ENCODE assay signal across 8 cellular contexts in the genomic region with DNA sequence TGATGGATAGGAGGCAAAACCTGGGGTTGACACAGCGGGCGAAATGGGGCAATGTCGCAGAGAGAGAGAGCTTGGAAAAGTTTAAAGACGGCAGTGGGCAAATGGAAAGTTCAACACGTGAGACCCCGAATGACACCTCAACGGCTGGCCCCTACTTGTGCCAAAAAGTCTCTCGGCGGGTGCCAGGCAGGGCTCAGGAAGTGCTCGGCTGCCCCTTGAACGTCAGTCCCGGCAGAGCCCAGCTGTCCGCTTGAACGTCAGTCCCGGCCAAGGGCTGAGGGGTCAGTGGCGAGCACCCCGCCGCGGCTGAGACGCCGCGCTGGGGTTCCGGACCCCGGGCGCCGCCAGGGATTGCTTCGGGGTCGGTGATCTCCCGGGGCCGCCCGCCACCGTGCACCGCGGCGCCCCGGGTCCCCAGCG. TPM values are rescaled to one million over a fixed set of nuclear protein-coding genes. Genes with fewer than 3 reads are reported as not detected.
DNase-seq lines count a peak whose midpoint lies in the region; ATAC-seq, FAIRE-seq and TF ChIP-seq lines count a peak whose summit lies in the region.

No MANE protein-coding gene starts in this region.

- intact Hi-C loops in mucosa of descending colon (cut with DNase I, micrococcal nuclease), result no loop called here

- H3K36me3 Mint-ChIP-seq in T-helper 2 cell treated with Interferon-gamma antibody and Interleukin-4, amounts not matched to agents 5 μg/mL and 100 μg/mL, for 36 hours (ENCODE audit: low read depth), result peaks cover 21% of the 10 kb centered on the region

- no peaks in the 10 kb centered on the region for H3K9me3 Mint-ChIP-seq in T-helper 2 cell treated with Interferon-gamma antibody and Interleukin-4, amounts not matched to agents 5 μg/mL and 100 μg/mL, for 36 hours

- H3K4me3 ChIP-seq in mucosa of descending colon, result peak overlapping the region; percentile 77

- no peak for TF ChIP-seq CTCF in mucosa of descending colon (IDR thresholded peaks at IDR 0.05)

- H3K27me3 Mint-ChIP-seq in T-helper 2 cell treated with Interferon-gamma antibody and Interleukin-4, amounts not matched to agents 5 μg/mL and 100 μg/mL, for 36 hours (ENCODE audit: low read depth), result no peaks in the 10 kb centered on the region

- H3K4me3 Mint-ChIP-seq in T-helper 2 cell treated with Interferon-gamma antibody and Interleukin-4, amounts not matched to agents 5 μg/mL and 100 μg/mL, for 36 hours, result peak overlapping the region; percentile 92

- peak; percentile 45 for ATAC-seq in GM18867 (IDR thresholded peaks at IDR 0.05; ENCODE audit: unreplicated experiment)
- ATAC-seq in HG03103 (IDR thresholded peaks at IDR 0.05; ENCODE audit: low read depth, unreplicated experiment), result peak; percentile 32
- peak; percentile 54 for ATAC-seq in mucosa of descending colon

- H3K36me3 ChIP-seq in mucosa of descending colon (ENCODE audit: low read depth), result no peaks in the 10 kb centered on the region

- H3K27ac ChIP-seq in epithelial cell of prostate, result peak overlapping the region; percentile 99

- peaks cover 28% of the 10 kb centered on the region for H3K4me1 Mint-ChIP-seq in T-helper 2 cell treated with Interferon-gamma antibody and Interleukin-4, amounts not matched to agents 5 μg/mL and 100 μg/mL, for 36 hours (ENCODE audit: low read depth)

- peak; percentile 43 for DNase-seq in Ammon's horn (ENCODE audit: low spot score)
- no peak for DNase-seq in T-helper 2 cell treated with Interferon-gamma antibody and Interleukin-4, amounts not matched to agents 5 μg/mL and 100 μg/mL, for 36 hours (ENCODE audit: low spot score)
- DNase-seq in epithelial cell of prostate (ENCODE audit: low read depth, low spot score), result no peak
- peak in 2 of 3 donors; percentile 40 to 72 for DNase-seq in mucosa of descending colon
- DNase-seq in urothelium cell line (ENCODE audit: low spot score), result peak; percentile 67
- no peak for DNase-seq in activated gamma-delta T cell (lab: John Stamatoyannopoulos, UW)

- FAIRE-seq in urothelium cell line (lab: Jason Lieb, UNC), result no peak

- no peaks in the 10 kb centered on the region for H3K9me3 ChIP-seq in mucosa of descending colon

- peak overlapping the region; percentile 90 for H3K27ac Mint-ChIP-seq in T-helper 2 cell treated with Interferon-gamma antibody and Interleukin-4, amounts not matched to agents 5 μg/mL and 100 μg/mL, for 36 hours

- peaks cover 12% of the 10 kb centered on the region for H3K4me1 ChIP-seq in mucosa of descending colon (ENCODE audit: low read depth)

RNA-seq across cellular contexts. Expression of a gene that starts 0.6 kb away (rescaled TPM):
- total RNA-seq in mucosa of descending colon, result 10 to 100 TPM; 16.9 to 27.3 (median 17.4) TPM

RNA-seq across cellular contexts. Expression of a gene that starts 39.3 kb away (rescaled TPM):
- total RNA-seq in mucosa of descending colon, result 10 to 100 TPM; 40.3 to 43.9 (median 43.4) TPM

Comparison
In these comparisons a context has a peak if more than half of its experiments do, and no peak if none do; other contexts are left out.
1. DNase-seq: peak in Ammon's horn (single experiment), mucosa of descending colon (2 of 3) and urothelium cell line (single experiment); none in T-helper 2 cell treated with Interferon-gamma antibody and Interleukin-4, amounts not matched to agents 5 μg/mL and 100 μg/mL, for 36 hours (single experiment), epithelial cell of prostate (single experiment) and activated gamma-delta T cell (single experiment).
2. Peak in every context shown above with its lines, with median percentiles within 50 percentile points of each other: ATAC-seq.